9 cellular contexts compared by ENCODE assay signal in genomic region chr20:37524859-37525708, GRCh38. TPM values are rescaled to one million over a fixed set of nuclear protein-coding genes. Genes with fewer than 3 reads are reported as not detected.
DNase-seq lines count a peak whose midpoint lies in the region; ATAC-seq and TF ChIP-seq lines count a peak whose summit lies in the region.
"Had no signal": no experiment of that assay in that cellular context is flagged by ENCODE, and none has a peak within 500 bp of the region (broad histone marks: within the 10 kb centered on the region; RNA-seq: fewer than 3 reads in every experiment).

No MANE protein-coding gene starts in this region.

- H3K4me1 Mint-ChIP-seq in activated T-cell treated with anti-CD3 and anti-CD28 coated beads, Interleukin-2, amount 50 U/mL, for 72 hours (ENCODE audit: low read depth): peaks cover 61% of the 10 kb centered on the region

- H3K4me1 ChIP-seq in lung (ENCODE audit: control insufficient read depth in 2 of 2, insufficient read depth in 2 of 2, low read length in 2 of 2): peaks cover 27 to 34% of the 10 kb centered on the region in 2 donors
- H3K4me1 ChIP-seq in vagina: peaks cover 79% of the 10 kb centered on the region

- H3K36me3 Mint-ChIP-seq in activated T-cell treated with anti-CD3 and anti-CD28 coated beads, Interleukin-2, amount 50 U/mL, for 72 hours (ENCODE audit: insufficient read depth in 2 of 2): peaks cover 1 to 4% of the 10 kb centered on the region in 2 donors

- no peaks in the 10 kb centered on the region for H3K27me3 Mint-ChIP-seq in activated T-cell treated with anti-CD3 and anti-CD28 coated beads, Interleukin-2, amount 50 U/mL, for 72 hours (ENCODE audit: low read depth)

- no peaks in the 10 kb centered on the region for H3K9me3 Mint-ChIP-seq in activated T-cell treated with anti-CD3 and anti-CD28 coated beads, Interleukin-2, amount 50 U/mL, for 72 hours

- intact Hi-C loops in vagina (cut with DNase I): no loop called here

- peak in 1 of 2 donors; percentile 42 for ATAC-seq in activated T-cell treated with anti-CD3 and anti-CD28 coated beads, Interleukin-2, amount 50 U/mL, for 72 hours (replicated peaks in 1 of 2)
- no peak for ATAC-seq in lung (ENCODE audit: insufficient read depth, low FRiP score)

- H3K4me3 Mint-ChIP-seq in activated T-cell treated with anti-CD3 and anti-CD28 coated beads, Interleukin-2, amount 50 U/mL, for 72 hours: peak overlapping the region; percentile 88 to 90

- TF ChIP-seq POLR2A in vagina (IDR thresholded peaks at IDR 0.05): no peak

- DNase-seq in stimulated activated CD4-positive, alpha-beta T cell treated with anti-CD3 and anti-CD28 coated beads, Interleukin-1b, Interleukin-23, amount 100 ng/mL, for 48 hours: peak; percentile 35
- DNase-seq in stimulated activated CD4-positive, alpha-beta T cell treated with anti-CD3 and anti-CD28 coated beads, Interleukin-12 subunit alpha, Interleukin-12 subunit beta, amount 100 ng/mL, for 4 hours: no peak
- DNase-seq in activated T-cell treated with anti-CD3 and anti-CD28 coated beads, Interleukin-2, amount 50 U/mL, for 72 hours: peak in 1 of 2 donors; percentile 60
- no peak for DNase-seq in lung (ENCODE audit: low spot score)
- no peak for DNase-seq in vagina (ENCODE audit: extremely low spot score in 2 of 2)
- DNase-seq in NCI-H1694 treated with DMSO at 0.1 percent for 48 hours (lab: John Stamatoyannopoulos, UW): no peak
- no peak for DNase-seq in NCI-H748 (lab: John Stamatoyannopoulos, UW; ENCODE audit: unreplicated experiment)
- DNase-seq in NCI-H2196 (lab: John Stamatoyannopoulos, UW; ENCODE audit: unreplicated experiment): no peak

- H3K36me3 ChIP-seq in lung (ENCODE audit: control insufficient read depth in 2 of 2, insufficient read depth in 2 of 2, low read length in 2 of 2): peaks cover 0 to 3% of the 10 kb centered on the region in 2 donors
- no peaks in the 10 kb centered on the region for H3K36me3 ChIP-seq in vagina

- H3K9me3 ChIP-seq in lung (ENCODE audit: control insufficient read depth in 2 of 2, insufficient read depth in 1 of 2, low read length in 1 of 2) (no peaks in the 10 kb centered on the region), vagina (no peaks in the 10 kb centered on the region)

- H3K27ac Mint-ChIP-seq in activated T-cell treated with anti-CD3 and anti-CD28 coated beads, Interleukin-2, amount 50 U/mL, for 72 hours: peak overlapping the region; percentile 20

- TF ChIP-seq CTCF in lung (IDR thresholded peaks at IDR 0.05; ENCODE audit: control extremely low read depth, extremely low read depth) (no peak), vagina (IDR thresholded peaks at IDR 0.05) (no peak)

- no peaks in the 10 kb centered on the region for H3K27me3 ChIP-seq in lung (ENCODE audit: control insufficient read depth, insufficient read depth)
- no peaks in the 10 kb centered on the region for H3K27me3 ChIP-seq in vagina

- 58 to 69% methylated on average over 6 of the region's 6 CpGs for WGBS in lung, 2 donors

- H3K27ac ChIP-seq in lung (ENCODE audit: low read depth in 1 of 2, low read length in 1 of 2) (peak overlapping the region; percentile 26 to 37), vagina (peak overlapping the region; percentile 91)

- H3K4me3 ChIP-seq in lung: no peak overlapping the region
- H3K4me3 ChIP-seq in vagina: peak overlapping the region; percentile 88 to 96

RNA-seq across cellular contexts. Expression of gene BLCAP, which starts 2.6 kb away (rescaled TPM):
- total RNA-seq in activated T-cell treated with anti-CD3 and anti-CD28 coated beads, Interleukin-2, amount 50 U/mL, for 72 hours: 10 to 100 TPM; 35.5 to 39.2 TPM
- total RNA-seq in lung: 10 to 100 TPM; 54.2 to 81.5 TPM
- 10 to 100 TPM; 53.3 to 56.2 TPM for polyA plus RNA-seq in lung
- 81.3 TPM for total RNA-seq in vagina

RNA-seq across cellular contexts. Expression of gene NNAT, which starts 4.0 kb away (rescaled TPM):
- total RNA-seq in activated T-cell treated with anti-CD3 and anti-CD28 coated beads, Interleukin-2, amount 50 U/mL, for 72 hours: under 1 TPM; 0.19 to 0.93 TPM
- total RNA-seq in lung: 10 to 100 TPM in 1 of 2 donors, 1 to 10 TPM in 1; 1.9 to 14.6 TPM
- 10 to 100 TPM in 1 of 2 donors, under 1 TPM in 1; 0.98 to 20.6 TPM for polyA plus RNA-seq in lung
- 8.3 TPM for total RNA-seq in vagina
- total RNA-seq: cardiac septum had no signal
